1 cellular context compared by ENCODE assay signal in the genomic region with DNA sequence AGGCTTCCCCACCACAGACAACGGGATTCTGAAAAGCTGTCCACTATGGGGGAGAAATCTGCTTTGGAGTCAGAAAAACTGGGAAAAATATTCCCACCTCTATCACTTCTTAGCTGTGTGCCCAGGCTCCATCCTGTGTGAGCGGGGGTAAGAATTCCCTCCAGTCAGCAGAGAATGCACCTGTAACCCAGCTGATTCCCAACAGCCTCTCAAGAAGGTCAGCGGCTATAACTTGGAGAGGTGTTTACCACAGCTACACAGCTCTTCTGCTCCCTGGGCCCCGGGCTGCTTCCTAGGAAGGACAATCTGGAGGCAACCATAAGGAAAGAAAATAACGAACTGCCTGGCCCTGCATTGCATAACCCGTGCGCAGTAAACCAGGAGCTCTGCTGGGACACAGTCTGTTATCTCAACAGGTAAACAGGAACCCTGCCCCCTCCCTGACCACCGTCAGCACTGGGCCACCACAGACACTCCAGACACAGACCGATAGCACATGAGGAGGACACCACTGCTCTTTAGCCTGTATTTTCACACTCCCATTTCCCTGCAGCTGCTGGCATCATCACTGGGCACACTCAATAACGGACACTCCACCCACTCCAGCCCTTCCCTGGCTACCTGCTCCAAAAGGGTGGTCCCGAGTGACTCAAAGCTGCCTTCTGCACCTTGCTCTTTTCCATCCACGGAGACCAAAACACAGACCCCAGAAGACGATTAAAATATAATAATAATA.
TF ChIP-seq lines count a peak whose summit lies in the region.

No MANE protein-coding gene starts in this region.

TF ChIP-seq in HepG2, 621 proteins besides CTCF, POLR2A, EP300 and RAD21 (continued from another document and continues in another):
- TF ChIP-seq, protein P1, sequence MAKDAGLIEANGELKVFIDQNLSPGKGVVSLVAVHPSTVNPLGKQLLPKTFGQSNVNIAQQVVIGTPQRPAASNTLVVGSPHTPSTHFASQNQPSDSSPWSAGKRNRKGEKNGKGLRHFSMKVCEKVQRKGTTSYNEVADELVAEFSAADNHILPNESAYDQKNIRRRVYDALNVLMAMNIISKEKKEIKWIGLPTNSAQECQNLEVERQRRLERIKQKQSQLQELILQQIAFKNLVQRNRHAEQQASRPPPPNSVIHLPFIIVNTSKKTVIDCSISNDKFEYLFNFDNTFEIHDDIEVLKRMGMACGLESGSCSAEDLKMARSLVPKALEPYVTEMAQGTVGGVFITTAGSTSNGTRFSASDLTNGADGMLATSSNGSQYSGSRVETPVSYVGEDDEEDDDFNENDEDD (CRISPR knock-in tag; IDR thresholded peaks at IDR 0.05; ENCODE audit: borderline replicate concordance): 0 out of 2 replicates have a peak, but pooled peaks have one; percentile 21
- peak; percentile 96 for TF ChIP-seq FOXK1 (CRISPR knock-in tag; IDR thresholded peaks at IDR 0.05; ENCODE audit: borderline replicate concordance, low read depth)
- TF ChIP-seq ARNTL (CRISPR knock-in tag; IDR thresholded peaks at IDR 0.05): peak; percentile 70; the same call in 1 of the 2 replicates
- no peak for TF ChIP-seq KLF12 (CRISPR knock-in tag; IDR thresholded peaks at IDR 0.05; ENCODE audit: borderline replicate concordance)
- TF ChIP-seq, protein P2, sequence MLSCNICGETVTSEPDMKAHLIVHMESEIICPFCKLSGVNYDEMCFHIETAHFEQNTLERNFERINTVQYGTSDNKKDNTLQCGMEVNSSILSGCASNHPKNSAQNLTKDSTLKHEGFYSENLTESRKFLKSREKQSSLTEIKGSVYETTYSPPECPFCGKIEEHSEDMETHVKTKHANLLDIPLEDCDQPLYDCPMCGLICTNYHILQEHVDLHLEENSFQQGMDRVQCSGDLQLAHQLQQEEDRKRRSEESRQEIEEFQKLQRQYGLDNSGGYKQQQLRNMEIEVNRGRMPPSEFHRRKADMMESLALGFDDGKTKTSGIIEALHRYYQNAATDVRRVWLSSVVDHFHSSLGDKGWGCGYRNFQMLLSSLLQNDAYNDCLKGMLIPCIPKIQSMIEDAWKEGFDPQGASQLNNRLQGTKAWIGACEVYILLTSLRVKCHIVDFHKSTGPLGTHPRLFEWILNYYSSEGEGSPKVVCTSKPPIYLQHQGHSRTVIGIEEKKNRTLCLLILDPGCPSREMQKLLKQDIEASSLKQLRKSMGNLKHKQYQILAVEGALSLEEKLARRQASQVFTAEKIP (CRISPR knock-in tag; IDR thresholded peaks at IDR 0.05; ENCODE audit: borderline replicate concordance): no peak
- peak; percentile 91 for TF ChIP-seq CCDC6 (CRISPR knock-in tag; IDR thresholded peaks at IDR 0.05)
- no peak for TF ChIP-seq STAG1 (CRISPR knock-in tag; IDR thresholded peaks at IDR 0.05)
- TF ChIP-seq, protein P3, sequence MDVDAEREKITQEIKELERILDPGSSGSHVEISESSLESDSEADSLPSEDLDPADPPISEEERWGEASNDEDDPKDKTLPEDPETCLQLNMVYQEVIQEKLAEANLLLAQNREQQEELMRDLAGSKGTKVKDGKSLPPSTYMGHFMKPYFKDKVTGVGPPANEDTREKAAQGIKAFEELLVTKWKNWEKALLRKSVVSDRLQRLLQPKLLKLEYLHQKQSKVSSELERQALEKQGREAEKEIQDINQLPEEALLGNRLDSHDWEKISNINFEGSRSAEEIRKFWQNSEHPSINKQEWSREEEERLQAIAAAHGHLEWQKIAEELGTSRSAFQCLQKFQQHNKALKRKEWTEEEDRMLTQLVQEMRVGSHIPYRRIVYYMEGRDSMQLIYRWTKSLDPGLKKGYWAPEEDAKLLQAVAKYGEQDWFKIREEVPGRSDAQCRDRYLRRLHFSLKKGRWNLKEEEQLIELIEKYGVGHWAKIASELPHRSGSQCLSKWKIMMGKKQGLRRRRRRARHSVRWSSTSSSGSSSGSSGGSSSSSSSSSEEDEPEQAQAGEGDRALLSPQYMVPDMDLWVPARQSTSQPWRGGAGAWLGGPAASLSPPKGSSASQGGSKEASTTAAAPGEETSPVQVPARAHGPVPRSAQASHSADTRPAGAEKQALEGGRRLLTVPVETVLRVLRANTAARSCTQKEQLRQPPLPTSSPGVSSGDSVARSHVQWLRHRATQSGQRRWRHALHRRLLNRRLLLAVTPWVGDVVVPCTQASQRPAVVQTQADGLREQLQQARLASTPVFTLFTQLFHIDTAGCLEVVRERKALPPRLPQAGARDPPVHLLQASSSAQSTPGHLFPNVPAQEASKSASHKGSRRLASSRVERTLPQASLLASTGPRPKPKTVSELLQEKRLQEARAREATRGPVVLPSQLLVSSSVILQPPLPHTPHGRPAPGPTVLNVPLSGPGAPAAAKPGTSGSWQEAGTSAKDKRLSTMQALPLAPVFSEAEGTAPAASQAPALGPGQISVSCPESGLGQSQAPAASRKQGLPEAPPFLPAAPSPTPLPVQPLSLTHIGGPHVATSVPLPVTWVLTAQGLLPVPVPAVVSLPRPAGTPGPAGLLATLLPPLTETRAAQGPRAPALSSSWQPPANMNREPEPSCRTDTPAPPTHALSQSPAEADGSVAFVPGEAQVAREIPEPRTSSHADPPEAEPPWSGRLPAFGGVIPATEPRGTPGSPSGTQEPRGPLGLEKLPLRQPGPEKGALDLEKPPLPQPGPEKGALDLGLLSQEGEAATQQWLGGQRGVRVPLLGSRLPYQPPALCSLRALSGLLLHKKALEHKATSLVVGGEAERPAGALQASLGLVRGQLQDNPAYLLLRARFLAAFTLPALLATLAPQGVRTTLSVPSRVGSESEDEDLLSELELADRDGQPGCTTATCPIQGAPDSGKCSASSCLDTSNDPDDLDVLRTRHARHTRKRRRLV (CRISPR knock-in tag; IDR thresholded peaks at IDR 0.05): no peak
- TF ChIP-seq, protein P4, sequence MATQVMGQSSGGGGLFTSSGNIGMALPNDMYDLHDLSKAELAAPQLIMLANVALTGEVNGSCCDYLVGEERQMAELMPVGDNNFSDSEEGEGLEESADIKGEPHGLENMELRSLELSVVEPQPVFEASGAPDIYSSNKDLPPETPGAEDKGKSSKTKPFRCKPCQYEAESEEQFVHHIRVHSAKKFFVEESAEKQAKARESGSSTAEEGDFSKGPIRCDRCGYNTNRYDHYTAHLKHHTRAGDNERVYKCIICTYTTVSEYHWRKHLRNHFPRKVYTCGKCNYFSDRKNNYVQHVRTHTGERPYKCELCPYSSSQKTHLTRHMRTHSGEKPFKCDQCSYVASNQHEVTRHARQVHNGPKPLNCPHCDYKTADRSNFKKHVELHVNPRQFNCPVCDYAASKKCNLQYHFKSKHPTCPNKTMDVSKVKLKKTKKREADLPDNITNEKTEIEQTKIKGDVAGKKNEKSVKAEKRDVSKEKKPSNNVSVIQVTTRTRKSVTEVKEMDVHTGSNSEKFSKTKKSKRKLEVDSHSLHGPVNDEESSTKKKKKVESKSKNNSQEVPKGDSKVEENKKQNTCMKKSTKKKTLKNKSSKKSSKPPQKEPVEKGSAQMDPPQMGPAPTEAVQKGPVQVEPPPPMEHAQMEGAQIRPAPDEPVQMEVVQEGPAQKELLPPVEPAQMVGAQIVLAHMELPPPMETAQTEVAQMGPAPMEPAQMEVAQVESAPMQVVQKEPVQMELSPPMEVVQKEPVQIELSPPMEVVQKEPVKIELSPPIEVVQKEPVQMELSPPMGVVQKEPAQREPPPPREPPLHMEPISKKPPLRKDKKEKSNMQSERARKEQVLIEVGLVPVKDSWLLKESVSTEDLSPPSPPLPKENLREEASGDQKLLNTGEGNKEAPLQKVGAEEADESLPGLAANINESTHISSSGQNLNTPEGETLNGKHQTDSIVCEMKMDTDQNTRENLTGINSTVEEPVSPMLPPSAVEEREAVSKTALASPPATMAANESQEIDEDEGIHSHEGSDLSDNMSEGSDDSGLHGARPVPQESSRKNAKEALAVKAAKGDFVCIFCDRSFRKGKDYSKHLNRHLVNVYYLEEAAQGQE (IDR thresholded peaks at IDR 0.05; ENCODE audit: borderline replicate concordance in 1 of 2, low read depth in 1 of 2, low read length in 2 of 2): peak in 1 of 2 experiments; percentile 64; a peak in 1 of 4 replicates
- TF ChIP-seq, protein P5, sequence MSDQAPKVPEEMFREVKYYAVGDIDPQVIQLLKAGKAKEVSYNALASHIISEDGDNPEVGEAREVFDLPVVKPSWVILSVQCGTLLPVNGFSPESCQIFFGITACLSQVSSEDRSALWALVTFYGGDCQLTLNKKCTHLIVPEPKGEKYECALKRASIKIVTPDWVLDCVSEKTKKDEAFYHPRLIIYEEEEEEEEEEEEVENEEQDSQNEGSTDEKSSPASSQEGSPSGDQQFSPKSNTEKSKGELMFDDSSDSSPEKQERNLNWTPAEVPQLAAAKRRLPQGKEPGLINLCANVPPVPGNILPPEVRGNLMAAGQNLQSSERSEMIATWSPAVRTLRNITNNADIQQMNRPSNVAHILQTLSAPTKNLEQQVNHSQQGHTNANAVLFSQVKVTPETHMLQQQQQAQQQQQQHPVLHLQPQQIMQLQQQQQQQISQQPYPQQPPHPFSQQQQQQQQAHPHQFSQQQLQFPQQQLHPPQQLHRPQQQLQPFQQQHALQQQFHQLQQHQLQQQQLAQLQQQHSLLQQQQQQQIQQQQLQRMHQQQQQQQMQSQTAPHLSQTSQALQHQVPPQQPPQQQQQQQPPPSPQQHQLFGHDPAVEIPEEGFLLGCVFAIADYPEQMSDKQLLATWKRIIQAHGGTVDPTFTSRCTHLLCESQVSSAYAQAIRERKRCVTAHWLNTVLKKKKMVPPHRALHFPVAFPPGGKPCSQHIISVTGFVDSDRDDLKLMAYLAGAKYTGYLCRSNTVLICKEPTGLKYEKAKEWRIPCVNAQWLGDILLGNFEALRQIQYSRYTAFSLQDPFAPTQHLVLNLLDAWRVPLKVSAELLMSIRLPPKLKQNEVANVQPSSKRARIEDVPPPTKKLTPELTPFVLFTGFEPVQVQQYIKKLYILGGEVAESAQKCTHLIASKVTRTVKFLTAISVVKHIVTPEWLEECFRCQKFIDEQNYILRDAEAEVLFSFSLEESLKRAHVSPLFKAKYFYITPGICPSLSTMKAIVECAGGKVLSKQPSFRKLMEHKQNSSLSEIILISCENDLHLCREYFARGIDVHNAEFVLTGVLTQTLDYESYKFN (CRISPR knock-in tag; conservative IDR thresholded peaks at IDR 0.05): peak; percentile 92
- no peak for TF ChIP-seq ZNF703 (CRISPR knock-in tag; IDR thresholded peaks at IDR 0.05; ENCODE audit: borderline replicate concordance)
- TF ChIP-seq ZNF207 (IDR thresholded peaks at IDR 0.05; ENCODE audit: borderline replicate concordance): no peak
- 0 out of 2 replicates have a peak, but pooled peaks have one; percentile 58 for TF ChIP-seq CC2D1A (CRISPR knock-in tag; IDR thresholded peaks at IDR 0.05)
- no peak for TF ChIP-seq ZNF720 (CRISPR knock-in tag; IDR thresholded peaks at IDR 0.05)
- TF ChIP-seq, protein P6, sequence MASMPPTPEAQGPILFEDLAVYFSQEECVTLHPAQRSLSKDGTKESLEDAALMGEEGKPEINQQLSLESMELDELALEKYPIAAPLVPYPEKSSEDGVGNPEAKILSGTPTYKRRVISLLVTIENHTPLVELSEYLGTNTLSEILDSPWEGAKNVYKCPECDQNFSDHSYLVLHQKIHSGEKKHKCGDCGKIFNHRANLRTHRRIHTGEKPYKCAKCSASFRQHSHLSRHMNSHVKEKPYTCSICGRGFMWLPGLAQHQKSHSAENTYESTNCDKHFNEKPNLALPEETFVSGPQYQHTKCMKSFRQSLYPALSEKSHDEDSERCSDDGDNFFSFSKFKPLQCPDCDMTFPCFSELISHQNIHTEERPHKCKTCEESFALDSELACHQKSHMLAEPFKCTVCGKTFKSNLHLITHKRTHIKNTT (CRISPR knock-in tag; IDR thresholded peaks at IDR 0.05): no peak
- TF ChIP-seq TAF15 (IDR thresholded peaks at IDR 0.05; ENCODE audit: low read depth, low read length, poor library complexity, severe bottlenecking): no peak
- TF ChIP-seq SOX6 (IDR thresholded peaks at IDR 0.05): no peak
- TF ChIP-seq SOX6 (CRISPR knock-in tag; IDR thresholded peaks at IDR 0.05): peak; percentile 89
- no peak for TF ChIP-seq ZNF383 (CRISPR knock-in tag; IDR thresholded peaks at IDR 0.05; ENCODE audit: borderline replicate concordance)
- no peak for TF ChIP-seq ZNF709 (CRISPR knock-in tag; IDR thresholded peaks at IDR 0.05)
- TF ChIP-seq EHMT2 (IDR thresholded peaks at IDR 0.05; ENCODE audit: borderline replicate concordance, low read depth, low read length): no peak
- TF ChIP-seq, protein P7, sequence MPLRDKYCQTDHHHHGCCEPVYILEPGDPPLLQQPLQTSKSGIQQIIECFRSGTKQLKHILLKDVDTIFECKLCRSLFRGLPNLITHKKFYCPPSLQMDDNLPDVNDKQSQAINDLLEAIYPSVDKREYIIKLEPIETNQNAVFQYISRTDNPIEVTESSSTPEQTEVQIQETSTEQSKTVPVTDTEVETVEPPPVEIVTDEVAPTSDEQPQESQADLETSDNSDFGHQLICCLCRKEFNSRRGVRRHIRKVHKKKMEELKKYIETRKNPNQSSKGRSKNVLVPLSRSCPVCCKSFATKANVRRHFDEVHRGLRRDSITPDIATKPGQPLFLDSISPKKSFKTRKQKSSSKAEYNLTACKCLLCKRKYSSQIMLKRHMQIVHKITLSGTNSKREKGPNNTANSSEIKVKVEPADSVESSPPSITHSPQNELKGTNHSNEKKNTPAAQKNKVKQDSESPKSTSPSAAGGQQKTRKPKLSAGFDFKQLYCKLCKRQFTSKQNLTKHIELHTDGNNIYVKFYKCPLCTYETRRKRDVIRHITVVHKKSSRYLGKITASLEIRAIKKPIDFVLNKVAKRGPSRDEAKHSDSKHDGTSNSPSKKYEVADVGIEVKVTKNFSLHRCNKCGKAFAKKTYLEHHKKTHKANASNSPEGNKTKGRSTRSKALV (CRISPR knock-in tag; IDR thresholded peaks at IDR 0.05): no peak
- TF ChIP-seq PHF20 (CRISPR knock-in tag; IDR thresholded peaks at IDR 0.05): 0 out of 2 replicates have a peak, but pooled peaks have one; percentile 36
- no peak for TF ChIP-seq ZNF775 (CRISPR knock-in tag; IDR thresholded peaks at IDR 0.05; ENCODE audit: borderline replicate concordance)
- TF ChIP-seq ZNF7 (CRISPR knock-in tag; IDR thresholded peaks at IDR 0.05): no peak
- TF ChIP-seq, protein P8, sequence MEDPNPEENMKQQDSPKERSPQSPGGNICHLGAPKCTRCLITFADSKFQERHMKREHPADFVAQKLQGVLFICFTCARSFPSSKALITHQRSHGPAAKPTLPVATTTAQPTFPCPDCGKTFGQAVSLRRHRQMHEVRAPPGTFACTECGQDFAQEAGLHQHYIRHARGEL (CRISPR knock-in tag; IDR thresholded peaks at IDR 0.05): no peak
- TF ChIP-seq ZSCAN29 (CRISPR knock-in tag; conservative IDR thresholded peaks at IDR 0.05): no peak
- TF ChIP-seq IKZF4 (CRISPR knock-in tag; IDR thresholded peaks at IDR 0.05; ENCODE audit: borderline replicate concordance, low read depth, not compliant biosample characterization): no peak
- TF ChIP-seq ZNF24 (IDR thresholded peaks at IDR 0.05): no peak
- no peak for TF ChIP-seq ZMYM2 (CRISPR knock-in tag; IDR thresholded peaks at IDR 0.05)
- TF ChIP-seq RXRA (CRISPR knock-in tag; IDR thresholded peaks at IDR 0.05): peak; percentile 90
- TF ChIP-seq MIER2 (CRISPR knock-in tag; IDR thresholded peaks at IDR 0.05): peak; percentile 67; the same call in 1 of the 2 replicates
- peak; percentile 90 for TF ChIP-seq ZSCAN21 (CRISPR knock-in tag; IDR thresholded peaks at IDR 0.05; ENCODE audit: borderline replicate concordance)
- TF ChIP-seq, protein P9, sequence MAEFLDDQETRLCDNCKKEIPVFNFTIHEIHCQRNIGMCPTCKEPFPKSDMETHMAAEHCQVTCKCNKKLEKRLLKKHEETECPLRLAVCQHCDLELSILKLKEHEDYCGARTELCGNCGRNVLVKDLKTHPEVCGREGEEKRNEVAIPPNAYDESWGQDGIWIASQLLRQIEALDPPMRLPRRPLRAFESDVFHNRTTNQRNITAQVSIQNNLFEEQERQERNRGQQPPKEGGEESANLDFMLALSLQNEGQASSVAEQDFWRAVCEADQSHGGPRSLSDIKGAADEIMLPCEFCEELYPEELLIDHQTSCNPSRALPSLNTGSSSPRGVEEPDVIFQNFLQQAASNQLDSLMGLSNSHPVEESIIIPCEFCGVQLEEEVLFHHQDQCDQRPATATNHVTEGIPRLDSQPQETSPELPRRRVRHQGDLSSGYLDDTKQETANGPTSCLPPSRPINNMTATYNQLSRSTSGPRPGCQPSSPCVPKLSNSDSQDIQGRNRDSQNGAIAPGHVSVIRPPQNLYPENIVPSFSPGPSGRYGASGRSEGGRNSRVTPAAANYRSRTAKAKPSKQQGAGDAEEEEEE (CRISPR knock-in tag; IDR thresholded peaks at IDR 0.05; ENCODE audit: borderline replicate concordance): peak; percentile 92; the same call in 1 of the 2 replicates
- no peak for TF ChIP-seq U2AF2 (IDR thresholded peaks at IDR 0.05; ENCODE audit: low read depth, low read length)
